Comparison of ENCODE assay signal across 8 cellular contexts in the genomic region with DNA sequence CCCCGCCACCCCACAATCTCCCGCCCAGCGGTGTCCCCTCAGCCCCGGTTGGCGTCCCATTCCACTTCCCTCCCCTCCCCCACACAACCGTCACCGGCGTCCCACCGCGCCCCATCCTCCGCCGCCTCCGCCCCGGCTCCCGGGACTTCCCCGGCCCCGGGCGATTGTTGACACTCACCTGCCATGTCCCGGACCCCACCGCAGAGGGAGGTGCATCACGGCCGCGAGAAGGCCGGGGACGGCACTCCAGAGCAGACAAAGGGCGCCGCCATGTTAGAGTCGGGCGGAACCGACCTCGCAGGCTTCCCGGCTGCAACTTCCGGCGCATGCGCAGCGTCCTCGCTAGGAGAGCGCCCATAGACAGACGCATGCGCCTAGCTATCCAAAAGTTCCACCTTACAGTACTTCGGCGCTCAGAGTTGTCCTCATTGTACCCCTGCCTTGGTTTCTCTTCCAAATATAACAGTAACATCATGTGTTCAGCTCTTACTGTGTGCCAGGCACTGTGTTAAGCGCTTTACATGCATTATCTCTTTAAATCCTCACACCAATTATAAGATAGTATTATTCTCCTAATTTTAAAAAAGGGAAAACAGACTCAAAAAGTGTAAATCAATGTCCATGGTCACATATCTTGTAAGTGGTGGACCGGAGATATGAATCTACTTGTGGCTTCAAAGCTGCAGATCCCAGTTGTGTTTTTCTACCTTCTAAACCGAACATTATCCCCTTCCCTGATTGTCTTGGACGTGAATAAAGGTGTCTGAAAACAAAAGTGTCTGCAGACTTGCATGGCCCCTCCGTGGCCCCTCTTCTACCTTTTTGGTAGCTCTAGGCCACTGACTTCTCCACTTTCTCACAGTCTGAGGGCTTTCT. TPM values are rescaled to one million over a fixed set of nuclear protein-coding genes. Genes with fewer than 3 reads are reported as not detected.
DNase-seq lines count a peak whose midpoint lies in the region; ATAC-seq and TF ChIP-seq lines count a peak whose summit lies in the region.

A gene (minus strand): TSS at position 297 of the 876 bp plus-strand sequence. CDS start 27,606 bp downstream, outside the sequence.

- ATAC-seq in GM19372 (IDR thresholded peaks at IDR 0.05; ENCODE audit: low read depth, unreplicated experiment) (peak; percentile 75), HG03565 (IDR thresholded peaks at IDR 0.05; ENCODE audit: unreplicated experiment) (peak; percentile 62), left lung (peak; percentile 99)

- H3K4me3 Mint-ChIP-seq in dendritic cell treated with granulocyte-macrophage colony-stimulating factor and Interleukin-4, amounts not matched to agents 40 ng/mL and 50 ng/mL, for 4 days = peak within 1 kb of the TSS; percentile 93

- H3K36me3 Mint-ChIP-seq in dendritic cell treated with granulocyte-macrophage colony-stimulating factor and Interleukin-4, amounts not matched to agents 40 ng/mL and 50 ng/mL, for 4 days (ENCODE audit: low read depth) = peaks cover 30% of the 10 kb centered on the region

- intact Hi-C loops in dendritic cell treated with granulocyte-macrophage colony-stimulating factor and Interleukin-4, amounts not matched to agents 40 ng/mL and 50 ng/mL, for 4 days (cut with micrococcal nuclease) = no loop called here
- intact Hi-C loops in left lung (cut with DNase I) = no loop called here

- H4K20me1 ChIP-seq in BLaER1 = peaks cover 40% of the 10 kb centered on the region

- H3K27ac ChIP-seq in BLaER1 (peak within 1 kb of the TSS; percentile 88), left lung (peak within 1 kb of the TSS; percentile 45 to 77)

- peaks cover 29% of the 10 kb centered on the region for H3K4me1 ChIP-seq in BLaER1
- H3K4me1 ChIP-seq in left lung = peaks cover 6 to 27% of the 10 kb centered on the region in 2 donors

- H3K36me3 ChIP-seq in BLaER1 (peaks cover 25% of the 10 kb centered on the region), left lung (peaks cover 5 to 20% of the 10 kb centered on the region in 2 donors)

- no peaks in the 10 kb centered on the region for H3K9me3 Mint-ChIP-seq in dendritic cell treated with granulocyte-macrophage colony-stimulating factor and Interleukin-4, amounts not matched to agents 40 ng/mL and 50 ng/mL, for 4 days

- no peaks in the 10 kb centered on the region for H3K27me3 Mint-ChIP-seq in dendritic cell treated with granulocyte-macrophage colony-stimulating factor and Interleukin-4, amounts not matched to agents 40 ng/mL and 50 ng/mL, for 4 days

- H3K9me3 ChIP-seq in BLaER1 (peaks cover 26% of the 10 kb centered on the region), left lung (no peaks in the 10 kb centered on the region)

- H3K4me2 ChIP-seq in BLaER1 = peak within 1 kb of the TSS; percentile 95

- no peak for TF ChIP-seq CTCF in left lung (IDR thresholded peaks at IDR 0.05)

- peaks cover 33% of the 10 kb centered on the region for H3K4me1 Mint-ChIP-seq in dendritic cell treated with granulocyte-macrophage colony-stimulating factor and Interleukin-4, amounts not matched to agents 40 ng/mL and 50 ng/mL, for 4 days (ENCODE audit: low read depth)

- H3K4me3 ChIP-seq in BLaER1 (peak within 1 kb of the TSS; percentile 79), left lung (peak within 1 kb of the TSS; percentile 74 to 89)

- H3K27me3 ChIP-seq in BLaER1 = no peaks in the 10 kb centered on the region
- no peaks in the 10 kb centered on the region for H3K27me3 ChIP-seq in left lung

- peak within 1 kb of the TSS; percentile 91 for H3K27ac Mint-ChIP-seq in dendritic cell treated with granulocyte-macrophage colony-stimulating factor and Interleukin-4, amounts not matched to agents 40 ng/mL and 50 ng/mL, for 4 days

- DNase-seq in NCI-H748 treated with DMSO at 0.1 percent for 48 hours (lab: John Stamatoyannopoulos, UW) (peak; percentile 87), left lung (peak; percentile 94 to 97)
- peak; percentile 93 to 95 for DNase-seq in activated CD4-positive, alpha-beta T cell treated with anti-CD3 and anti-CD28 coated beads, Interleukin-2, amount 50 U/mL, for 24 hours (ENCODE audit: low read depth in 1 of 2, low spot score in 1 of 2)
- DNase-seq in stimulated activated CD4-positive, alpha-beta T cell treated with anti-CD3 and anti-CD28 coated beads, Interleukin-2, amount 100 ng/mL, for 4 hours (ENCODE audit: low read depth) = peak; percentile 96

- H3K9ac ChIP-seq in BLaER1 = peak within 1 kb of the TSS; percentile 86

RNA-seq across cellular contexts. Expression of the gene that starts here (rescaled TPM):
- total RNA-seq in left lung = 10 to 100 TPM; 31.2 to 39.9 TPM

Comparison
In these comparisons a context has a peak if more than half of its experiments do, and no peak if none do; other contexts are left out.
1. Peak in every context shown above with its lines: DNase-seq, ATAC-seq, H3K4me3 ChIP-seq and H3K27ac ChIP-seq.